8 cellular contexts compared by ENCODE assay signal in genomic region chr2:112542123-112542973, GRCh38. TPM values are rescaled to one million over a fixed set of nuclear protein-coding genes. Genes with fewer than 3 reads are reported as not detected.
DNase-seq lines count a peak whose midpoint lies in the region; ATAC-seq and TF ChIP-seq lines count a peak whose summit lies in the region.

A gene with protein sequence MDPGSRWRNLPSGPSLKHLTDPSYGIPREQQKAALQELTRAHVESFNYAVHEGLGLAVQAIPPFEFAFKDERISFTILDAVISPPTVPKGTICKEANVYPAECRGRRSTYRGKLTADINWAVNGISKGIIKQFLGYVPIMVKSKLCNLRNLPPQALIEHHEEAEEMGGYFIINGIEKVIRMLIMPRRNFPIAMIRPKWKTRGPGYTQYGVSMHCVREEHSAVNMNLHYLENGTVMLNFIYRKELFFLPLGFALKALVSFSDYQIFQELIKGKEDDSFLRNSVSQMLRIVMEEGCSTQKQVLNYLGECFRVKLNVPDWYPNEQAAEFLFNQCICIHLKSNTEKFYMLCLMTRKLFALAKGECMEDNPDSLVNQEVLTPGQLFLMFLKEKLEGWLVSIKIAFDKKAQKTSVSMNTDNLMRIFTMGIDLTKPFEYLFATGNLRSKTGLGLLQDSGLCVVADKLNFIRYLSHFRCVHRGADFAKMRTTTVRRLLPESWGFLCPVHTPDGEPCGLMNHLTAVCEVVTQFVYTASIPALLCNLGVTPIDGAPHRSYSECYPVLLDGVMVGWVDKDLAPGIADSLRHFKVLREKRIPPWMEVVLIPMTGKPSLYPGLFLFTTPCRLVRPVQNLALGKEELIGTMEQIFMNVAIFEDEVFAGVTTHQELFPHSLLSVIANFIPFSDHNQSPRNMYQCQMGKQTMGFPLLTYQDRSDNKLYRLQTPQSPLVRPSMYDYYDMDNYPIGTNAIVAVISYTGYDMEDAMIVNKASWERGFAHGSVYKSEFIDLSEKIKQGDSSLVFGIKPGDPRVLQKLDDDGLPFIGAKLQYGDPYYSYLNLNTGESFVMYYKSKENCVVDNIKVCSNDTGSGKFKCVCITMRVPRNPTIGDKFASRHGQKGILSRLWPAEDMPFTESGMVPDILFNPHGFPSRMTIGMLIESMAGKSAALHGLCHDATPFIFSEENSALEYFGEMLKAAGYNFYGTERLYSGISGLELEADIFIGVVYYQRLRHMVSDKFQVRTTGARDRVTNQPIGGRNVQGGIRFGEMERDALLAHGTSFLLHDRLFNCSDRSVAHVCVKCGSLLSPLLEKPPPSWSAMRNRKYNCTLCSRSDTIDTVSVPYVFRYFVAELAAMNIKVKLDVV (plus strand): TSS chr2:112542465. CDS start chr2:112542495, 30 bp downstream.

- peaks cover 19 to 21% (median 20%) of the 10 kb centered on the region in 3 donors for H3K4me1 Mint-ChIP-seq in T-cell

- peak; percentile 18 for TF ChIP-seq POLR2A in prostate gland (IDR thresholded peaks at IDR 0.05)

- H3K27ac ChIP-seq in left ventricle myocardium inferior (replicated peaks) (peak within 1 kb of the TSS; percentile 87), prostate gland (peak within 1 kb of the TSS; percentile 86 to 87), urinary bladder (ENCODE audit: low read depth) (peak within 1 kb of the TSS; percentile 87)

- H3K9me3 Mint-ChIP-seq in T-cell: no peaks in the 10 kb centered on the region

- H3K9me3 ChIP-seq in left ventricle myocardium inferior (replicated peaks): no peaks in the 10 kb centered on the region
- no peaks in the 10 kb centered on the region for H3K9me3 ChIP-seq in prostate gland

- CTCF ChIA-PET in T-cell (lab: Charles Lee): interaction anchor here in 1 of 2 donors (0.5 kb wide), 1 partner anchor 40 kb away, joined by 6 read pairs; no protein-coding TSS in a partner anchor

- peaks cover 10% of the 10 kb centered on the region for H3K36me3 Mint-ChIP-seq in T-cell

- in situ Hi-C loops in GM13977 (cut with MboI; ENCODE audit: low pct_unique_long_range_greater_than_20kb, low sequenced_read_pairs, unreplicated experiment): no loop called here

- ATAC-seq in HG02763 (IDR thresholded peaks at IDR 0.05; ENCODE audit: unreplicated experiment) (peak; percentile 78), T-cell (replicated peaks in 1 of 4) (peak; percentile 84 to 88 (median 87))

- intact Hi-C loops in left ventricle myocardium inferior (cut with micrococcal nuclease) (no loop called here), prostate gland (cut with DNase I) (loop anchor here (2.0 to 5.0 kb wide), 2 partner anchors 40 to 60 kb away; partner anchors contain the start of genes CHCHD5 and TTL)

- peaks cover 25% of the 10 kb centered on the region for H3K4me1 ChIP-seq in left ventricle myocardium inferior
- peaks cover 5% of the 10 kb centered on the region for H3K4me1 ChIP-seq in prostate gland (replicated peaks)
- peaks cover 2% of the 10 kb centered on the region for H3K4me1 ChIP-seq in urinary bladder (ENCODE audit: insufficient read depth)

- DNase-seq in GM13977 (ENCODE audit: low spot score) (peak; percentile 87), NCI-H128 (lab: John Stamatoyannopoulos, UW; ENCODE audit: unreplicated experiment) (peak; percentile 62), T-cell (peak in 33 of 34 experiments; percentile 36 to 83 (median 63)), amygdala (lab: John Stamatoyannopoulos, UW) (peak in 55 of 56 donors; percentile 59 to 98 (median 87)), left ventricle myocardium inferior (peak; percentile 84), prostate gland (ENCODE audit: low spot score) (peak; percentile 80)

- H3K27ac Mint-ChIP-seq in T-cell: no peak within 1 kb of the TSS

- WGBS in prostate gland: 1% methylated on average over 58 of the region's 66 CpGs
- under 1% methylated on average over 66 of the region's 66 CpGs for WGBS in urinary bladder

- H3K36me3 ChIP-seq in left ventricle myocardium inferior: peaks cover 6% of the 10 kb centered on the region
- H3K36me3 ChIP-seq in prostate gland: no peaks in the 10 kb centered on the region
- no peaks in the 10 kb centered on the region for H3K36me3 ChIP-seq in urinary bladder (ENCODE audit: insufficient read depth)

- H3K27me3 ChIP-seq in left ventricle myocardium inferior (ENCODE audit: low read depth) (no peaks in the 10 kb centered on the region), prostate gland (replicated peaks; ENCODE audit: insufficient read depth) (no peaks in the 10 kb centered on the region)

- TF ChIP-seq CTCF in GM13977 (IDR thresholded peaks at IDR 0.05; ENCODE audit: extremely low read depth, insufficient read depth, missing control alignments) (no peak), left ventricle myocardium inferior (IDR thresholded peaks at IDR 0.05; ENCODE audit: borderline replicate concordance) (no peak), prostate gland (IDR thresholded peaks at IDR 0.05) (no peak)

- POLR2A ChIA-PET in T-cell (lab: Charles Lee): no interaction called here

- H3K27me3 Mint-ChIP-seq in T-cell: no peaks in the 10 kb centered on the region

- H3K4me3 ChIP-seq in left ventricle myocardium inferior (peak within 1 kb of the TSS; percentile 93), prostate gland (peak within 1 kb of the TSS; percentile 60 to 67), urinary bladder (ENCODE audit: low read depth, low read length) (peak within 1 kb of the TSS; percentile 80)

- H3K4me3 Mint-ChIP-seq in T-cell: no peak within 1 kb of the TSS

RNA-seq across cellular contexts. Expression of the gene that starts here (rescaled TPM):
- total RNA-seq in T-cell (10 to 100 TPM; 15.1 to 39.5 (median 35.9) TPM), left ventricle myocardium inferior (11.7 TPM), prostate gland (10 to 100 TPM; 13.1 to 14.0 TPM), urinary bladder (19.6 TPM)
- polyA plus RNA-seq in urinary bladder: 6.4 TPM

Comparison
In these comparisons a context has a peak if more than half of its experiments do, and no peak if none do; other contexts are left out.
1. Peak in every context shown above with its lines: DNase-seq, ATAC-seq, H3K4me3 ChIP-seq and H3K27ac ChIP-seq.